9 cellular contexts compared by ENCODE assay signal in genomic region chr17:4808378-4808767, GRCh38. TPM values are rescaled to one million over a fixed set of nuclear protein-coding genes. Genes with fewer than 3 reads are reported as not detected.
DNase-seq lines count a peak whose midpoint lies in the region; ATAC-seq lines count a peak whose summit lies in the region.
"Had no signal": no experiment of that assay in that cellular context is flagged by ENCODE, and none has a peak within 500 bp of the region (broad histone marks: within the 10 kb centered on the region; RNA-seq: fewer than 3 reads in every experiment).

No MANE protein-coding gene starts in this region.

- H3K4me3 ChIP-seq in adipocyte (ENCODE audit: low read length) (no peak overlapping the region), skeletal muscle tissue (ENCODE audit: low read length in 3 of 3) (peak overlapping the region; percentile 31 to 76 (median 71))

- H3K27me3 ChIP-seq in adipocyte (replicated peaks; ENCODE audit: control insufficient read depth, insufficient read depth, low read length) (no peaks in the 10 kb centered on the region), skeletal muscle tissue (ENCODE audit: control insufficient read depth in 3 of 3, insufficient read depth in 3 of 3, low read length in 3 of 3) (no peaks in the 10 kb centered on the region)

- H3K36me3 ChIP-seq in adipocyte (ENCODE audit: control insufficient read depth, insufficient read depth, low read length, severe bottlenecking) (peaks cover 12% of the 10 kb centered on the region), skeletal muscle tissue (ENCODE audit: control insufficient read depth in 3 of 3, insufficient read depth in 3 of 3, low read length in 3 of 3) (peaks cover 6 to 7% (median 7%) of the 10 kb centered on the region in 3 donors)

- H3K36me3 Mint-ChIP-seq in IgD-negative memory B cell: peaks cover 6% of the 10 kb centered on the region
- H3K36me3 Mint-ChIP-seq in immature natural killer cell: peaks cover 4 to 7% (median 5%) of the 10 kb centered on the region in 3 donors

- H3K4me1 ChIP-seq in adipocyte (ENCODE audit: control insufficient read depth, insufficient read depth, low read length): peaks cover 11% of the 10 kb centered on the region
- H3K4me1 ChIP-seq in skeletal muscle tissue (ENCODE audit: control insufficient read depth in 3 of 3, insufficient read depth in 3 of 3, low read length in 3 of 3): peaks cover 12 to 21% (median 20%) of the 10 kb centered on the region in 3 donors

- no peaks in the 10 kb centered on the region for H3K27me3 Mint-ChIP-seq in IgD-negative memory B cell
- H3K27me3 Mint-ChIP-seq in immature natural killer cell (ENCODE audit: low read depth in 3 of 3): peaks cover 0 to 5% (median 2%) of the 10 kb centered on the region in 3 donors

- H3K27ac Mint-ChIP-seq in IgD-negative memory B cell: peak overlapping the region in 2 of 3 donors; percentile 47 to 95
- peak overlapping the region in 2 of 6 donors; percentile 40 to 55 for H3K27ac Mint-ChIP-seq in immature natural killer cell

- DNase-seq in adipocyte (ENCODE audit: low read depth): peak; percentile 20
- DNase-seq in immature natural killer cell: no peak
- no peak for DNase-seq in COLO668 (lab: John Stamatoyannopoulos, UW; ENCODE audit: unreplicated experiment)
- no peak for DNase-seq in HuH-7.5 (ENCODE audit: low spot score)
- no peak for DNase-seq in OCI-M2 (lab: John Stamatoyannopoulos, UW; ENCODE audit: unreplicated experiment)

- H3K4me1 Mint-ChIP-seq in IgD-negative memory B cell (peaks cover 6 to 13% (median 10%) of the 10 kb centered on the region in 3 donors), immature natural killer cell (peaks cover 5 to 8% of the 10 kb centered on the region in 2 donors)

- ATAC-seq in GM19035 (IDR thresholded peaks at IDR 0.05; ENCODE audit: unreplicated experiment): no peak

- no peaks in the 10 kb centered on the region for H3K9me3 ChIP-seq in adipocyte (ENCODE audit: control insufficient read depth, low read length)
- H3K9me3 ChIP-seq in skeletal muscle tissue (ENCODE audit: control insufficient read depth in 3 of 3, low read length in 3 of 3): no peaks in the 10 kb centered on the region

- H3K4me3 Mint-ChIP-seq in IgD-negative memory B cell (peak overlapping the region; percentile 79 to 90 (median 85)), immature natural killer cell (peak overlapping the region; percentile 58 to 79 (median 72))

- H3K9ac ChIP-seq in adipocyte (ENCODE audit: low read length) (no peak overlapping the region), skeletal muscle tissue (ENCODE audit: low read depth in 1 of 3, low read length in 3 of 3) (peak overlapping the region in 1 of 3 donors; percentile 50)

- H3K27ac ChIP-seq in skeletal muscle tissue (ENCODE audit: low read depth, low read length): no peak overlapping the region

- H3K9me3 Mint-ChIP-seq in IgD-negative memory B cell (no peaks in the 10 kb centered on the region), immature natural killer cell (no peaks in the 10 kb centered on the region)

RNA-seq across cellular contexts. Expression of gene PLD2, which starts 1.4 kb away (rescaled TPM):
- 4.9 TPM for polyA plus RNA-seq in IgD-negative memory B cell
- polyA plus RNA-seq in immature natural killer cell: 1 to 10 TPM in 1 of 3 donors, under 1 TPM in 1, not detected in 1; 0.78 to 2.0 TPM
- total RNA-seq in skeletal muscle tissue: 9.9 TPM

RNA-seq across cellular contexts. Expression of gene PSMB6, which starts 12.4 kb away (rescaled TPM):
- polyA plus RNA-seq in IgD-negative memory B cell: 261 TPM
- 100 to 1,000 TPM; 327 to 701 (median 348) TPM for polyA plus RNA-seq in immature natural killer cell
- total RNA-seq in skeletal muscle tissue: 105 TPM

RNA-seq across cellular contexts. Expression of gene GLTPD2, which starts 19.6 kb away (rescaled TPM):
- polyA plus RNA-seq in IgD-negative memory B cell: not detected
- under 1 TPM in 2 of 3 donors, not detected in 1; 0.57 to 0.74 TPM for polyA plus RNA-seq in immature natural killer cell
- total RNA-seq in skeletal muscle tissue: not detected
- total RNA-seq: dermis microvascular lymphatic vessel endothelial cell had no signal

RNA-seq across cellular contexts. Expression of gene VMO1, which starts 22.2 kb away (rescaled TPM):
- not detected for polyA plus RNA-seq in IgD-negative memory B cell
- not detected for polyA plus RNA-seq in immature natural killer cell
- 4.7 TPM for total RNA-seq in skeletal muscle tissue
